Comparison of ENCODE assay signal across 13 cellular contexts in genomic region chr4:54731552-54731951, GRCh38.
DNase-seq lines count a peak whose midpoint lies in the region.
"Had no signal": no experiment of that assay in that cellular context is flagged by ENCODE, and none has a peak within 500 bp of the region (broad histone marks: within the 10 kb centered on the region; RNA-seq: fewer than 3 reads in every experiment).

No MANE protein-coding gene starts in this region.

- peak; percentile 60 for DNase-seq in Caki2 (ENCODE audit: low read depth)
- peak; percentile 12 for DNase-seq in HT-29 (ENCODE audit: low spot score)
- DNase-seq in SW480 (ENCODE audit: low spot score): peak; percentile 24
- peak; percentile 74 for DNase-seq in kidney tubule cell (ENCODE audit: low spot score)
- no peak for DNase-seq in NCI-H1436 (lab: John Stamatoyannopoulos, UW)
- DNase-seq in activated naive CD4-positive, alpha-beta T cell (lab: John Stamatoyannopoulos, UW): no peak
- no peak for DNase-seq in HUDEP-2 (lab: John Stamatoyannopoulos, UW; ENCODE audit: unreplicated experiment in 76 of 76)
- no peak for DNase-seq in 8988T
- DNase-seq: CD8-positive, alpha-beta memory T cell; COR-L47; DMS79 treated with DMSO at 0.1 percent for 48 hours; GF-D8; HCEC 1CT had no signal

- in situ Hi-C loops in Caki2 (cut with HindIII; ENCODE audit: low pct_unique_long_range_greater_than_20kb, low sequenced_read_pairs): no loop called here

Comparison
In these comparisons a context has a peak if more than half of its experiments do, and no peak if none do; other contexts are left out.
1. DNase-seq: peak in Caki2 (single experiment), HT-29 (single experiment), SW480 (single experiment) and kidney tubule cell (single experiment); none in NCI-H1436 (single experiment), activated naive CD4-positive, alpha-beta T cell (0 of 4), HUDEP-2 (0 of 76) and 8988T (single experiment).